In the genomic region with DNA sequence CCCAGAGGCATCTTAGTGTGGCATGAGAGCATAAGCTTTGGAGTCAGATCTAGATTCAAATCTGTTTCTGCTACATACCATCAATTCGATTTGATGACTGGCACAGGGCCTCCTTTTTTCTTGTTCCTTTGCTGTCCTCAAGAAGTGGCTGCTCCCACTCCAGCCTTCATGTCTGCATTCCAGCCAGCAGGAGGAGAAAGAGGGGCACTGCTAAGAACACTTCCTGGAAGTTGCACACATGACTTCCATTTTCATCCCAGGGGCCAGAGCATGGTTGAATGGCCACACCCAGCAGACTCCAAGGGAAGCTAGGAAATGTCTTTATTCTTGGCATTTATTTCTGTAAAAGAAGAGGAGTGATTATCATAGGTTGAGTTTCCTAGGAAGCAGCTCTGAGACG, we compare ENCODE assay signal across 16 cellular contexts. TPM values are rescaled to one million over a fixed set of nuclear protein-coding genes. Genes with fewer than 3 reads are reported as not detected.
DNase-seq lines count a peak whose midpoint lies in the region; ATAC-seq, FAIRE-seq and TF ChIP-seq lines count a peak whose summit lies in the region.
"Had no signal": no experiment of that assay in that cellular context is flagged by ENCODE, and none has a peak within 500 bp of the region (broad histone marks: within the 10 kb centered on the region; RNA-seq: fewer than 3 reads in every experiment).

No MANE protein-coding gene starts in this region.

- no peak overlapping the region for H3K27ac Mint-ChIP-seq in endodermal cell
- H3K27ac Mint-ChIP-seq: activated naive CD8-positive, alpha-beta T cell treated with anti-CD3 and anti-CD28 coated beads, Interleukin-2, amount 10 ng/mL, durations not matched to agents 7 days and 5 days; natural killer cell treated with Interleukin-12 subunit alpha and Interleukin-12 subunit beta and Interleukin-15 and Interleukin-18, amount 100 ng/mL, for 72 hours had no signal

- no peaks in the 10 kb centered on the region for H3K79me1 ChIP-seq in neuronal stem cell (ENCODE audit: low read depth, low read length)

- no peak overlapping the region for H4K8ac ChIP-seq in neuronal stem cell (ENCODE audit: low read depth, low read length)

- no peaks in the 10 kb centered on the region for H3K36me3 Mint-ChIP-seq in endodermal cell (ENCODE audit: low read depth)

- no peaks in the 10 kb centered on the region for H3K27me3 Mint-ChIP-seq in endodermal cell (ENCODE audit: insufficient read depth)
- H3K27me3 Mint-ChIP-seq: activated naive CD8-positive, alpha-beta T cell treated with anti-CD3 and anti-CD28 coated beads, Interleukin-2, amount 10 ng/mL, durations not matched to agents 7 days and 5 days had no signal

- H3K9ac ChIP-seq in endodermal cell (ENCODE audit: extremely low read depth, low read length, poor library complexity, severe bottlenecking) (no peak overlapping the region), neuronal stem cell (ENCODE audit: low read depth, low read length, poor library complexity) (no peak overlapping the region)

- no peak overlapping the region for H4K91ac ChIP-seq in neuronal stem cell (ENCODE audit: low read depth, low read length, poor library complexity)

- H3K4me3 Mint-ChIP-seq in endodermal cell, result no peak overlapping the region
- H3K4me3 Mint-ChIP-seq: activated naive CD8-positive, alpha-beta T cell treated with anti-CD3 and anti-CD28 coated beads, Interleukin-2, amount 10 ng/mL, durations not matched to agents 7 days and 5 days; natural killer cell treated with Interleukin-12 subunit alpha and Interleukin-12 subunit beta and Interleukin-15 and Interleukin-18, amount 100 ng/mL, for 72 hours had no signal

- intact Hi-C loops in gastrocnemius medialis (cut with DNase I; ENCODE audit: low total_unique reads), result no loop called here

- no peak for TF ChIP-seq POLR2A in gastrocnemius medialis (IDR thresholded peaks at IDR 0.05)
- TF ChIP-seq POLR2A in H54 (IDR thresholded peaks at IDR 0.05; ENCODE audit: low read depth, low read length), result no peak

- H3K9me3 Mint-ChIP-seq in endodermal cell, result peaks cover 14% of the 10 kb centered on the region

- no peak overlapping the region for H2BK120ac ChIP-seq in neuronal stem cell (ENCODE audit: low read depth, low read length)

- WGBS in endodermal cell (ENCODE audit: insufficient coverage in 1 of 2, insufficient read length in 1 of 2), 2 experiments, result 93 to 100% methylated on average over 2 of the region's 2 CpGs
- no CpG with 5 or more reads among the region's 2 CpGs for WGBS in neuronal stem cell (ENCODE audit: extremely low coverage in 2 of 2, insufficient read length in 2 of 2, insufficient replicate concordance in 1 of 2), 2 donors

- peaks cover 20% of the 10 kb centered on the region for H3K9me3 ChIP-seq in endodermal cell (ENCODE audit: control insufficient read depth, low read length)
- peaks cover 3 to 18% of the 10 kb centered on the region in 2 donors for H3K9me3 ChIP-seq in neuronal stem cell (replicated peaks in 1 of 2; ENCODE audit: control insufficient read depth in 2 of 2, insufficient read depth in 1 of 2, low read depth in 1 of 2, low read length in 2 of 2)
- no peaks in the 10 kb centered on the region for H3K9me3 ChIP-seq in gastrocnemius medialis

- FAIRE-seq in H54 (lab: Jason Lieb, UNC), result no peak
- FAIRE-seq: TTC549 had no signal

- no peak for ATAC-seq in gastrocnemius medialis
- ATAC-seq: left colon; natural killer cell treated with Interleukin-12 subunit alpha and Interleukin-12 subunit beta and Interleukin-15 and Interleukin-18, amount 100 ng/mL, for 72 hours had no signal

- H2BK12ac ChIP-seq in neuronal stem cell (ENCODE audit: low read length), result no peak overlapping the region

- in situ Hi-C loops in gastrocnemius medialis (cut with MboI; ENCODE audit: low sequenced_read_pairs in 4 of 4), result no loop called here

- peak overlapping the region; percentile 30 for H2AFZ ChIP-seq in neuronal stem cell (ENCODE audit: low read length)

- H3K4me1 ChIP-seq in endodermal cell (ENCODE audit: control insufficient read depth, insufficient read depth, low read length) (no peaks in the 10 kb centered on the region), neuronal stem cell (ENCODE audit: control insufficient read depth in 2 of 2, insufficient read depth in 1 of 2, low read depth in 1 of 2, low read length in 2 of 2) (no peaks in the 10 kb centered on the region), gastrocnemius medialis (peaks cover 0 to 4% of the 10 kb centered on the region in 2 donors)
- H3K4me1 ChIP-seq: tibial nerve had no signal

- H2BK15ac ChIP-seq in neuronal stem cell (ENCODE audit: low read length), result no peak overlapping the region

- H3K4me1 Mint-ChIP-seq in endodermal cell, result no peaks in the 10 kb centered on the region
- H3K4me1 Mint-ChIP-seq: activated naive CD8-positive, alpha-beta T cell treated with anti-CD3 and anti-CD28 coated beads, Interleukin-2, amount 10 ng/mL, durations not matched to agents 7 days and 5 days had no signal

- H2BK5ac ChIP-seq in neuronal stem cell (ENCODE audit: low read length), result no peak overlapping the region

- H3K27ac ChIP-seq in endodermal cell (ENCODE audit: low read depth, low read length), result no peak overlapping the region
- H3K27ac ChIP-seq in neuronal stem cell (replicated peaks; ENCODE audit: low read length), result no peak overlapping the region
- no peak overlapping the region for H3K27ac ChIP-seq in gastrocnemius medialis
- H3K27ac ChIP-seq: tibial nerve had no signal

- H2AK5ac ChIP-seq in neuronal stem cell (ENCODE audit: low read depth, low read length), result no peak overlapping the region

- no peak overlapping the region for H3K4ac ChIP-seq in neuronal stem cell (ENCODE audit: low read length)

- H3K36me3 ChIP-seq in endodermal cell (ENCODE audit: control insufficient read depth, insufficient read depth, low read length), result no peaks in the 10 kb centered on the region
- H3K36me3 ChIP-seq in neuronal stem cell (replicated peaks in 1 of 2; ENCODE audit: control insufficient read depth in 2 of 2, insufficient read depth in 2 of 2, low read length in 2 of 2), result no peaks in the 10 kb centered on the region
- H3K36me3 ChIP-seq in gastrocnemius medialis, result no peaks in the 10 kb centered on the region
- H3K36me3 ChIP-seq: tibial nerve had no signal

- no peak overlapping the region for H3K14ac ChIP-seq in neuronal stem cell (ENCODE audit: low read length)

- peak; percentile 69 for TF ChIP-seq CTCF in endodermal cell (conservative IDR thresholded peaks at IDR 0.05)
- TF ChIP-seq CTCF in gastrocnemius medialis (IDR thresholded peaks at IDR 0.05 in 4 of 5, conservative IDR thresholded peaks at IDR 0.05 in 1 of 5), result no peak

- H3K4me2 ChIP-seq in neuronal stem cell (ENCODE audit: insufficient read depth, low read length, poor library complexity, severe bottlenecking), result no peak overlapping the region

- DNase-seq in DMS 273 (lab: John Stamatoyannopoulos, UW; ENCODE audit: unreplicated experiment) (peak; percentile 47), DMS 273 treated with DMSO at 0.1 percent for 48 hours (lab: John Stamatoyannopoulos, UW) (no peak), NCI-H69 (lab: John Stamatoyannopoulos, UW) (peak; percentile 9), endodermal cell (peak; percentile 77), neuronal stem cell (ENCODE audit: low spot score) (no peak), gastrocnemius medialis (no peak), AG08396 (ENCODE audit: low spot score) (no peak), H54 (ENCODE audit: insufficient read length, low spot score) (no peak)
- DNase-seq: 8988T; activated naive CD8-positive, alpha-beta T cell treated with anti-CD3 and anti-CD28 coated beads, Interleukin-2, amount 10 ng/mL, durations not matched to agents 7 days and 5 days; left colon; NCI-H1092; NCI-H446 had no signal

- H3K4me3 ChIP-seq in endodermal cell (ENCODE audit: low read length), result no peak overlapping the region
- H3K4me3 ChIP-seq in neuronal stem cell (ENCODE audit: low read length in 2 of 2), result no peak overlapping the region
- no peak overlapping the region for H3K4me3 ChIP-seq in gastrocnemius medialis
- H3K4me3 ChIP-seq: tibial nerve had no signal

- no peak overlapping the region for H3K23ac ChIP-seq in neuronal stem cell (ENCODE audit: low read depth, low read length, poor library complexity)

- no peak overlapping the region for H3K18ac ChIP-seq in neuronal stem cell (ENCODE audit: low read length)

- no peaks in the 10 kb centered on the region for H3K27me3 ChIP-seq in endodermal cell (ENCODE audit: control insufficient read depth, insufficient read depth, low read length, poor library complexity, severe bottlenecking)
- no peaks in the 10 kb centered on the region for H3K27me3 ChIP-seq in neuronal stem cell (ENCODE audit: control insufficient read depth in 3 of 3, insufficient read depth in 3 of 3, low read depth in 1 of 3, low read length in 3 of 3)
- H3K27me3 ChIP-seq in gastrocnemius medialis, result no peaks in the 10 kb centered on the region
- H3K27me3 ChIP-seq: tibial nerve had no signal

RNA-seq across cellular contexts. Expression of gene EML6, which starts 50.4 kb away (rescaled TPM):
- 1 to 10 TPM; 1.4 to 2.1 TPM for total RNA-seq in endodermal cell
- polyA plus RNA-seq in endodermal cell (2013, experiment 1 of 2), result 0.68 TPM
- 0.70 TPM for polyA plus RNA-seq in endodermal cell (2013, experiment 2 of 2)
- 1.3 TPM for polyA plus RNA-seq in neuronal stem cell (2013, experiment 1 of 2)
- 0.98 TPM for polyA plus RNA-seq in neuronal stem cell (2013, experiment 2 of 2)
- 10 to 100 TPM in 2 of 4 donors, 1 to 10 TPM in 2; 2.7 to 42.5 (median 11.9) TPM for total RNA-seq in gastrocnemius medialis

Comparison
In these comparisons a context has a peak if more than half of its experiments do, and no peak if none do; other contexts are left out.
1. DNase-seq: peak in DMS 273 (single experiment), NCI-H69 (single experiment) and endodermal cell (single experiment); none in DMS 273 treated with DMSO at 0.1 percent for 48 hours (single experiment), neuronal stem cell (single experiment), gastrocnemius medialis (0 of 2), AG08396 (single experiment) and H54 (single experiment).